In the genomic region with DNA sequence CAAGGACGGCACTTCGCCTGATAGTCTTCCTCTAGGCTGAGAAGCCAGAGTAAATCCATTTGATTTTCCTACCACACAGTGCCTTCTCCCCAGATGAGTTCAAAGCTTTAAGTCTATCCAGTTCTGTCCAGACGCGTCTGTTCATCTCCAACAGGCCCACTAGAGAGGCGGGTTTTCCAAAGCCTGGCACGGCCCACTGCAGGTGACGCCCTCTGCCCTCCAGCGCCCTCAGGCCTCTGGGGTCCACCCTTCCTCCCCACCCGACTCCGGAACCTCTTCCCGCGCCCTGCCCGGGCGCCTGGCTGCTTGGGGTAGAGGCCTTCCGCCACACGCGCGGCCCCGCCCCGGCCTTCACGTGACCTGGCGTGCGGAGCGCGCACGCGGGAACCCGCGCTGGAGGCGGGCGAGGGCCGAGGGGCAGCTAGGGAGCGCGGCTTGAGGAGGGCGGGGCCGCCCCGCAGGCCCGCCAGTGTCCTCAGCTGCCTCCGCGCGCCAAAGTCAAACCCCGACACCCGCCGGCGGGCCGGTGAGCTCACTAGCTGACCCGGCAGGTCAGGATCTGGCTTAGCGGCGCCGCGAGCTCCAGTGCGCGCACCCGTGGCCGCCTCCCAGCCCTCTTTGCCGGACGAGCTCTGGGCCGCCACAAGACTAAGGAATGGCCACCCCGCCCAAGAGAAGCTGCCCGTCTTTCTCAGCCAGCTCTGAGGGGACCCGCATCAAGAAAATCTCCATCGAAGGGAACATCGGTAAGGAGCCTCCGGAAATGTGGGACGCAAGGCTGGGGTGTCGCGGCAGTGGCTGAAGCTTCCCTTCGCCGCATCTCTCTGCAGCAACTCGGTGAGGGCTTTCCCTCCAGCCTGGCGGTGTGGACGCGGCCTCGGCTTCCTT, we compare ENCODE assay signal across 1 cellular context.
A peak's percentile ranks its signal among the peaks of the same experiment; 100 is the strongest.
TF ChIP-seq lines count a peak whose summit lies in the region.

Gene DCK, plus strand, starts transcription at position 469 of the 888 bp plus-strand sequence. Its CDS starts 187 bp downstream, at position 656.

TF ChIP-seq in K562, 482 proteins besides CTCF, POLR2A, EP300 and RAD21 (continued from another document and continues in another):
- TF ChIP-seq ZNF445 (CRISPR knock-in tag; IDR thresholded peaks at IDR 0.05; ENCODE audit: low read depth) (no peak), SNAPC5 (CRISPR knock-in tag; IDR thresholded peaks at IDR 0.05) (no peak), CEBPZ (IDR thresholded peaks at IDR 0.05; ENCODE audit: borderline replicate concordance, low read depth, low read length) (no peak), ZNF121 (CRISPR knock-in tag; conservative IDR thresholded peaks at IDR 0.05) (no peak), BCL6 (CRISPR knock-in tag; IDR thresholded peaks at IDR 0.05) (no peak), ZNF354B (CRISPR knock-in tag; IDR thresholded peaks at IDR 0.05) (no peak), ZNF282 (CRISPR knock-in tag; IDR thresholded peaks at IDR 0.05) (no peak), CAMTA2 (CRISPR knock-in tag; conservative IDR thresholded peaks at IDR 0.05) (0 out of 2 replicates have a peak, but pooled peaks have one; percentile 42), NR2C1 (IDR thresholded peaks at IDR 0.05) (0 out of 2 replicates have a peak, but pooled peaks have one; percentile 6), NR2C1 (tag; IDR thresholded peaks at IDR 0.05) (peak; percentile 37; the same call in 1 of the 2 replicates), ILK (tag; IDR thresholded peaks at IDR 0.05; ENCODE audit: borderline replicate concordance, low read depth) (no peak), ETV5 (CRISPR knock-in tag; IDR thresholded peaks at IDR 0.05; ENCODE audit: low read depth) (no peak), ZC3H11A (IDR thresholded peaks at IDR 0.05; ENCODE audit: low read depth, low read length) (no peak), PTRF (tag; IDR thresholded peaks at IDR 0.05) (no peak), SAFB (IDR thresholded peaks at IDR 0.05; ENCODE audit: borderline replicate concordance, low read depth, low read length) (0 out of 2 replicates have a peak, but pooled peaks have one; percentile 44), HNRNPUL1 (IDR thresholded peaks at IDR 0.05; ENCODE audit: low read length) (no peak), ZNF696 (CRISPR knock-in tag; conservative IDR thresholded peaks at IDR 0.05) (no peak), ZBTB1 (CRISPR knock-in tag; IDR thresholded peaks at IDR 0.05; ENCODE audit: borderline replicate concordance, low read depth) (no peak; the same call in 1 of the 2 replicates), GTF2A2 (tag; IDR thresholded peaks at IDR 0.05) (no peak), MED1 (CRISPR knock-in tag; IDR thresholded peaks at IDR 0.05; ENCODE audit: borderline replicate concordance) (no peak), IRF9 (tag; IDR thresholded peaks at IDR 0.05) (no peak), SUPT5H (IDR thresholded peaks at IDR 0.05) (peak; percentile 88), TARDBP (IDR thresholded peaks at IDR 0.05) (0 out of 2 replicates have a peak, but pooled peaks have one; percentile 24), MCM5 (IDR thresholded peaks at IDR 0.05; ENCODE audit: low read depth) (no peak), ZNF175 (CRISPR knock-in tag; IDR thresholded peaks at IDR 0.05; ENCODE audit: low read depth) (no peak; the same call in 1 of the 2 replicates), ZNF75A (CRISPR knock-in tag; IDR thresholded peaks at IDR 0.05) (no peak), PHF20 (IDR thresholded peaks at IDR 0.05; ENCODE audit: partially characterized antibody) (peak; percentile 89), STAT5A (IDR thresholded peaks at IDR 0.05; ENCODE audit: borderline replicate concordance, low read length) (no peak), FIP1L1 (IDR thresholded peaks at IDR 0.05; ENCODE audit: low read depth, low read length, poor library complexity, severe bottlenecking) (peak; percentile 83), ESRRA (IDR thresholded peaks at IDR 0.05; ENCODE audit: borderline replicate concordance, low read depth) (peak; percentile 86), KDM2B (CRISPR knock-in tag; IDR thresholded peaks at IDR 0.05) (no peak), RBM34 (IDR thresholded peaks at IDR 0.05; ENCODE audit: borderline replicate concordance, insufficient read depth, low read length) (no peak), JUND (IDR thresholded peaks at IDR 0.05; ENCODE audit: borderline replicate concordance, low read depth, low read length) (peak; percentile 70), JUND (tag; IDR thresholded peaks at IDR 0.05; ENCODE audit: borderline replicate concordance, low read depth, low read length) (peak; percentile 63; the same call in 1 of the 3 replicates), ZNF583 (CRISPR knock-in tag; IDR thresholded peaks at IDR 0.05) (no peak), GTF2B (IDR thresholded peaks at IDR 0.05; ENCODE audit: extremely low read depth, insufficient read length) (no peak), HMG20A (CRISPR knock-in tag; conservative IDR thresholded peaks at IDR 0.05) (no peak), CHD1 (IDR thresholded peaks at IDR 0.05; ENCODE audit: low read length) (peak; percentile 87), IRF2 (CRISPR knock-in tag; IDR thresholded peaks at IDR 0.05) (no peak), ETV1 (tag; conservative IDR thresholded peaks at IDR 0.05; ENCODE audit: low read depth) (peak; percentile 63), SIN3B (IDR thresholded peaks at IDR 0.05; ENCODE audit: low read depth) (0 out of 2 replicates have a peak, but pooled peaks have one; percentile 43), ZNF699 (CRISPR knock-in tag; IDR thresholded peaks at IDR 0.05; ENCODE audit: insufficient replicate concordance) (no peak), CREB3L1 (IDR thresholded peaks at IDR 0.05; ENCODE audit: borderline replicate concordance, low read depth) (peak; percentile 39; the same call in 1 of the 2 replicates), DMBX1 (CRISPR knock-in tag; IDR thresholded peaks at IDR 0.05; ENCODE audit: borderline replicate concordance) (no peak), LEF1 (IDR thresholded peaks at IDR 0.05) (no peak), ZBTB43 (CRISPR knock-in tag; IDR thresholded peaks at IDR 0.05) (no peak), HDAC3 (IDR thresholded peaks at IDR 0.05; ENCODE audit: borderline replicate concordance, partially characterized antibody) (no peak), CHAMP1 (IDR thresholded peaks at IDR 0.05) (no peak)
- TF ChIP-seq, protein P1, sequence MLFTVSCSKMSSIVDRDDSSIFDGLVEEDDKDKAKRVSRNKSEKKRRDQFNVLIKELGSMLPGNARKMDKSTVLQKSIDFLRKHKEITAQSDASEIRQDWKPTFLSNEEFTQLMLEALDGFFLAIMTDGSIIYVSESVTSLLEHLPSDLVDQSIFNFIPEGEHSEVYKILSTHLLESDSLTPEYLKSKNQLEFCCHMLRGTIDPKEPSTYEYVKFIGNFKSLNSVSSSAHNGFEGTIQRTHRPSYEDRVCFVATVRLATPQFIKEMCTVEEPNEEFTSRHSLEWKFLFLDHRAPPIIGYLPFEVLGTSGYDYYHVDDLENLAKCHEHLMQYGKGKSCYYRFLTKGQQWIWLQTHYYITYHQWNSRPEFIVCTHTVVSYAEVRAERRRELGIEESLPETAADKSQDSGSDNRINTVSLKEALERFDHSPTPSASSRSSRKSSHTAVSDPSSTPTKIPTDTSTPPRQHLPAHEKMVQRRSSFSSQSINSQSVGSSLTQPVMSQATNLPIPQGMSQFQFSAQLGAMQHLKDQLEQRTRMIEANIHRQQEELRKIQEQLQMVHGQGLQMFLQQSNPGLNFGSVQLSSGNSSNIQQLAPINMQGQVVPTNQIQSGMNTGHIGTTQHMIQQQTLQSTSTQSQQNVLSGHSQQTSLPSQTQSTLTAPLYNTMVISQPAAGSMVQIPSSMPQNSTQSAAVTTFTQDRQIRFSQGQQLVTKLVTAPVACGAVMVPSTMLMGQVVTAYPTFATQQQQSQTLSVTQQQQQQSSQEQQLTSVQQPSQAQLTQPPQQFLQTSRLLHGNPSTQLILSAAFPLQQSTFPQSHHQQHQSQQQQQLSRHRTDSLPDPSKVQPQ (CRISPR knock-in tag; IDR thresholded peaks at IDR 0.05; ENCODE audit: borderline replicate concordance), result no peak
- TF ChIP-seq, protein P2, sequence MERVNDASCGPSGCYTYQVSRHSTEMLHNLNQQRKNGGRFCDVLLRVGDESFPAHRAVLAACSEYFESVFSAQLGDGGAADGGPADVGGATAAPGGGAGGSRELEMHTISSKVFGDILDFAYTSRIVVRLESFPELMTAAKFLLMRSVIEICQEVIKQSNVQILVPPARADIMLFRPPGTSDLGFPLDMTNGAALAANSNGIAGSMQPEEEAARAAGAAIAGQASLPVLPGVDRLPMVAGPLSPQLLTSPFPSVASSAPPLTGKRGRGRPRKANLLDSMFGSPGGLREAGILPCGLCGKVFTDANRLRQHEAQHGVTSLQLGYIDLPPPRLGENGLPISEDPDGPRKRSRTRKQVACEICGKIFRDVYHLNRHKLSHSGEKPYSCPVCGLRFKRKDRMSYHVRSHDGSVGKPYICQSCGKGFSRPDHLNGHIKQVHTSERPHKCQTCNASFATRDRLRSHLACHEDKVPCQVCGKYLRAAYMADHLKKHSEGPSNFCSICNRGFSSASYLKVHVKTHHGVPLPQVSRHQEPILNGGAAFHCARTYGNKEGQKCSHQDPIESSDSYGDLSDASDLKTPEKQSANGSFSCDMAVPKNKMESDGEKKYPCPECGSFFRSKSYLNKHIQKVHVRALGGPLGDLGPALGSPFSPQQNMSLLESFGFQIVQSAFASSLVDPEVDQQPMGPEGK (CRISPR knock-in tag; IDR thresholded peaks at IDR 0.05; ENCODE audit: borderline replicate concordance), result no peak
